Comparison of ENCODE assay signal across 2 cellular contexts in genomic region chr6:165985281-165985925, GRCh38.
A peak's percentile ranks its signal among the peaks of the same experiment; 100 is the strongest.
TF ChIP-seq lines count a peak whose summit lies in the region.

No MANE protein-coding gene starts in this region.

TF ChIP-seq in PFSK-1, 5 proteins besides CTCF, POLR2A, EP300 and RAD21 (continued from another document):
- TF ChIP-seq REST (IDR thresholded peaks at IDR 0.05; ENCODE audit: insufficient read depth in 1 of 2, low read depth in 2 of 2, low read length in 2 of 2) (no peak; a peak in 1 of 4 replicates), POLR2AphosphoS5 (IDR thresholded peaks at IDR 0.05; ENCODE audit: low read depth, low read length) (peak; percentile 5; the same call in 1 of the 2 replicates)

TF ChIP-seq in HepG2, 621 proteins besides CTCF, POLR2A, EP300 and RAD21 (continued from another document):
- TF ChIP-seq BRF2 (CRISPR knock-in tag; IDR thresholded peaks at IDR 0.05) (no peak), ZNF891 (CRISPR knock-in tag; IDR thresholded peaks at IDR 0.05) (no peak), TIGD3 (CRISPR knock-in tag; IDR thresholded peaks at IDR 0.05; ENCODE audit: borderline replicate concordance) (no peak), ATF2 (CRISPR knock-in tag; IDR thresholded peaks at IDR 0.05) (no peak), ZNF569 (CRISPR knock-in tag; IDR thresholded peaks at IDR 0.05; ENCODE audit: borderline replicate concordance) (no peak), CSRNP2 (CRISPR knock-in tag; conservative IDR thresholded peaks at IDR 0.05; ENCODE audit: low read depth) (no peak), KIAA2018 (CRISPR knock-in tag; IDR thresholded peaks at IDR 0.05; ENCODE audit: borderline replicate concordance) (no peak), THAP11 (CRISPR knock-in tag; IDR thresholded peaks at IDR 0.05) (no peak)
TF ChIP-seq in HepG2: peak in this region for 0.
